ENCODE assay signal across 8 cellular contexts in genomic region chr18:46097378-46097852, GRCh38. TPM values are rescaled to one million over a fixed set of nuclear protein-coding genes. Genes with fewer than 3 reads are reported as not detected.
DNase-seq lines count a peak whose midpoint lies in the region; ATAC-seq, FAIRE-seq and TF ChIP-seq lines count a peak whose summit lies in the region.

No MANE protein-coding gene starts in this region.

- peak overlapping the region; percentile 81 to 87 for H3K9ac ChIP-seq in liver (ENCODE audit: low read depth in 1 of 2, low read length in 2 of 2)

- no peak for FAIRE-seq in HTR-8/SVneo (lab: Jason Lieb, UNC)

- H3K4me1 Mint-ChIP-seq in brain = peaks cover 46% of the 10 kb centered on the region

- peaks cover 41% of the 10 kb centered on the region for H3K36me3 Mint-ChIP-seq in brain

- H3K27me3 Mint-ChIP-seq in brain = peaks cover 10% of the 10 kb centered on the region

- peak; percentile 51 for DNase-seq in COLO668 (lab: John Stamatoyannopoulos, UW; ENCODE audit: unreplicated experiment)
- DNase-seq in Jurkat, Clone E6-1 (ENCODE audit: low read depth, low spot score) = no peak
- no peak for DNase-seq in tibial artery
- no peak for DNase-seq in stimulated activated CD4-positive, alpha-beta T cell treated with anti-CD3 and anti-CD28 coated beads, Interleukin-2, amount 100 ng/mL, for 48 hours
- DNase-seq in HTR-8/SVneo (ENCODE audit: insufficient read length, low spot score) = no peak

- H3K4me3 ChIP-seq in Jurkat, Clone E6-1 (ENCODE audit: low read length) = peak overlapping the region; percentile 92
- H3K4me3 ChIP-seq in liver (ENCODE audit: low read depth in 1 of 3, low read length in 3 of 3) (peak overlapping the region; percentile 90 to 100 (median 94)), tibial artery (peak overlapping the region; percentile 80 to 93)

- peak overlapping the region; percentile 98 to 100 (median 99) for H3K27ac Mint-ChIP-seq in brain

- H3K4me1 ChIP-seq in liver (ENCODE audit: control insufficient read depth in 4 of 4, insufficient read depth in 4 of 4, low read length in 3 of 4) = peaks cover 2 to 15% (median 9%) of the 10 kb centered on the region in 4 donors
- H3K4me1 ChIP-seq in tibial artery = peaks cover 0 to 50% (median 19%) of the 10 kb centered on the region in 4 donors

- peaks cover 0 to 9% (median 0%) of the 10 kb centered on the region in 5 experiments for H3K9me3 Mint-ChIP-seq in brain

- H3K36me3 ChIP-seq in liver (ENCODE audit: control insufficient read depth in 4 of 4, insufficient read depth in 3 of 4, low read depth in 1 of 4, low read length in 3 of 4) (peaks cover 0 to 6% (median 2%) of the 10 kb centered on the region in 4 donors), tibial artery (peaks cover 15 to 22% (median 17%) of the 10 kb centered on the region in 3 donors)

- WGBS in liver = under 1% methylated on average over 13 of the region's 13 CpGs

- peak overlapping the region; percentile 98 to 100 (median 99) for H3K4me3 Mint-ChIP-seq in brain

- H3K27me3 ChIP-seq in liver (ENCODE audit: control insufficient read depth in 4 of 4, insufficient read depth in 4 of 4, low read length in 3 of 4) (no peaks in the 10 kb centered on the region), tibial artery (no peaks in the 10 kb centered on the region)

- intact Hi-C loops in tibial artery (cut with DNase I; ENCODE audit: low total_unique reads) = no loop called here

- peak; percentile 43 for ATAC-seq in GM21529 (IDR thresholded peaks at IDR 0.05; ENCODE audit: unreplicated experiment)

- H3K9me3 ChIP-seq in liver (ENCODE audit: control insufficient read depth in 4 of 4, low read length in 3 of 4) = no peaks in the 10 kb centered on the region
- H3K9me3 ChIP-seq in tibial artery = no peaks in the 10 kb centered on the region

- TF ChIP-seq RAD21 in liver (IDR thresholded peaks at IDR 0.05) = no peak

- TF ChIP-seq CTCF in brain (conservative IDR thresholded peaks at IDR 0.05) (no peak), liver (IDR thresholded peaks at IDR 0.05; ENCODE audit: low read depth, low read length, missing input control) (no peak), tibial artery (IDR thresholded peaks at IDR 0.05) (no peak)

- H3K27ac ChIP-seq in liver (ENCODE audit: low read depth in 1 of 2, low read length in 2 of 2) = peak overlapping the region; percentile 84 to 92
- peak overlapping the region; percentile 81 to 88 for H3K27ac ChIP-seq in tibial artery

TF ChIP-seq in liver, 16 proteins besides CTCF, POLR2A, EP300 and RAD21:
- TF ChIP-seq HNF4G (IDR thresholded peaks at IDR 0.05) (no peak), JUND (IDR thresholded peaks at IDR 0.05) (no peak)
TF ChIP-seq in liver: peak in this region for 0.

RNA-seq across cellular contexts. Expression of gene ATP5F1A, which starts 0.7 kb away (rescaled TPM):
- polyA plus RNA-seq in Jurkat, Clone E6-1 (2012; ENCODE audit: insufficient read depth, insufficient read length) = 505 TPM
- polyA plus RNA-seq in brain (ENCODE audit: insufficient read depth, low read depth, low replicate concordance) (429 TPM), liver (100 to 1,000 TPM; 267 to 364 TPM)
- total RNA-seq in liver = 100 to 1,000 TPM; 374 to 618 TPM

RNA-seq across cellular contexts. Expression of gene HAUS1, which starts 6.8 kb away (rescaled TPM):
- 162 TPM for polyA plus RNA-seq in Jurkat, Clone E6-1 (2012; ENCODE audit: insufficient read depth, insufficient read length)
- polyA plus RNA-seq in brain (ENCODE audit: insufficient read depth, low read depth, low replicate concordance) = 27.0 TPM
- total RNA-seq in liver = 10 to 100 TPM in 1 of 2 donors, 1 to 10 TPM in 1; 4.5 to 17.9 TPM
- 1 to 10 TPM; 5.6 to 7.4 TPM for polyA plus RNA-seq in liver

RNA-seq across cellular contexts. Expression of gene PSTPIP2, which starts 25.4 kb away (rescaled TPM):
- not detected for polyA plus RNA-seq in Jurkat, Clone E6-1 (2012; ENCODE audit: insufficient read depth, insufficient read length)
- polyA plus RNA-seq in brain (ENCODE audit: insufficient read depth, low read depth, low replicate concordance) (2.2 TPM), liver (1 to 10 TPM; 4.0 to 4.4 TPM)
- 10 to 100 TPM; 12.8 to 14.7 TPM for total RNA-seq in liver
